31 cellular contexts compared by ENCODE assay signal in genomic region chr7:90320014-90320413, GRCh38. TPM values are rescaled to one million over a fixed set of nuclear protein-coding genes. Genes with fewer than 3 reads are reported as not detected.
DNase-seq lines count a peak whose midpoint lies in the region; ATAC-seq and TF ChIP-seq lines count a peak whose summit lies in the region.
"Had no signal": no experiment of that assay in that cellular context is flagged by ENCODE, and none has a peak within 500 bp of the region (broad histone marks: within the 10 kb centered on the region; RNA-seq: fewer than 3 reads in every experiment).

No MANE protein-coding gene starts in this region.

- TF ChIP-seq CTCF in Caco-2 (IDR thresholded peaks at IDR 0.05; ENCODE audit: insufficient read depth in 1 of 2, low read depth in 1 of 2, low read length in 1 of 2, severe bottlenecking in 1 of 2, unreplicated experiment in 1 of 2) (no peak), H9 (conservative IDR thresholded peaks at IDR 0.05) (no peak), endodermal cell (conservative IDR thresholded peaks at IDR 0.05) (no peak), neural progenitor cell (IDR thresholded peaks at IDR 0.05) (no peak)

- no peak overlapping the region for H4K91ac ChIP-seq in H9 (ENCODE audit: insufficient read length, low read depth, low read length)

- H2BK120ac ChIP-seq in H9 (ENCODE audit: low read depth, low read length, poor library complexity, severe bottlenecking), result no peak overlapping the region

- H3K9me3 Mint-ChIP-seq in Caco-2 (ENCODE audit: unreplicated experiment), result no peaks in the 10 kb centered on the region
- H3K9me3 Mint-ChIP-seq in H9, result no peaks in the 10 kb centered on the region
- H3K9me3 Mint-ChIP-seq in endodermal cell, result no peaks in the 10 kb centered on the region
- H3K9me3 Mint-ChIP-seq in neural progenitor cell, result no peaks in the 10 kb centered on the region
- H3K9me3 Mint-ChIP-seq: CD4-positive, alpha-beta T cell had no signal

- no peak overlapping the region for H3K4ac ChIP-seq in H9 (ENCODE audit: low read depth, low read length)

- H3K4me3 Mint-ChIP-seq in Caco-2 (ENCODE audit: unreplicated experiment) (peak overlapping the region; percentile 87), H9 (peak overlapping the region; percentile 59 to 79; a peak in 4 of 5 replicates), endodermal cell (peak overlapping the region; percentile 43), neural progenitor cell (peak overlapping the region; percentile 81)
- H3K4me3 Mint-ChIP-seq: CD4-positive, alpha-beta T cell had no signal

- DNase-seq in Caco-2 (no peak), H9 (no peak), endodermal cell (no peak), neural progenitor cell (ENCODE audit: low spot score) (no peak), AG08396 (ENCODE audit: low spot score) (no peak), HUDEP-2 (lab: John Stamatoyannopoulos, UW; ENCODE audit: unreplicated experiment in 76 of 76) (no peak)
- DNase-seq: AML-193; CD4-positive, alpha-beta T cell; COR-L47; DMS 273 treated with DMSO at 0.1 percent for 48 hours; DMS79 treated with DMSO at 0.1 percent for 48 hours; GF-D8; KBM-7; MV-4-11; NCI-H1105; NCI-H1436 treated with DMSO at 0.1 percent for 48 hours; NCI-H187 treated with DMSO at 0.1 percent for 48 hours; NCI-H524 treated with DMSO at 0.1 percent for 48 hours; NCI-H82; NK-92 treated with Interleukin-12 subunit alpha and Interleukin-12 subunit beta, amount 100 ng/mL, for 24 hours; PC-3; Right ventricle myocardium superior; RPMI8226 had no signal

- no peak overlapping the region for H3K27ac ChIP-seq in H9 (ENCODE audit: insufficient read length, low read depth, low read length)
- no peak overlapping the region for H3K27ac ChIP-seq in endodermal cell (ENCODE audit: low read depth, low read length)
- no peak overlapping the region for H3K27ac ChIP-seq in neural progenitor cell
- H3K27ac ChIP-seq: BLaER1 treated with 17β-estradiol and CSF1 and Interleukin-3, amounts not matched to agents 10 nM and 100 nM; SJSA1 had no signal

- no peak overlapping the region for H4K5ac ChIP-seq in H9 (ENCODE audit: insufficient read length, low read depth, low read length)

- ATAC-seq in HG03457 (IDR thresholded peaks at IDR 0.05; ENCODE audit: unreplicated experiment), result no peak
- ATAC-seq: HCT116, PC-3 had no signal

- whole genome bisulfite sequencing in H9 (ENCODE audit: extremely low coverage, insufficient read length, low lambda C conversion rate), result no CpG with 5 or more reads among the region's 7 CpGs
- WGBS in endodermal cell (ENCODE audit: insufficient coverage in 1 of 2, insufficient read length in 1 of 2), 2 experiments, result 89 to 97% methylated on average over 4 to 7 of the region's 7 CpGs

- no peak overlapping the region for H2BK5ac ChIP-seq in H9 (ENCODE audit: insufficient read length, low read length)

- peaks cover 5% of the 10 kb centered on the region for H3K23me2 ChIP-seq in H9 (ENCODE audit: insufficient read length, low read depth, low read length, poor library complexity, severe bottlenecking)

- no peaks in the 10 kb centered on the region for H4K20me1 ChIP-seq in H9 (ENCODE audit: control insufficient read depth, insufficient read depth, insufficient read length)
- H4K20me1 ChIP-seq in neural progenitor cell (ENCODE audit: low read depth), result no peaks in the 10 kb centered on the region
- H4K20me1 ChIP-seq: BLaER1 treated with 17β-estradiol and CSF1 and Interleukin-3, amounts not matched to agents 10 nM and 100 nM had no signal

- H4K8ac ChIP-seq in H9 (replicated peaks; ENCODE audit: insufficient read length, low read depth, low read length), result no peak overlapping the region

- no peak overlapping the region for H3K18ac ChIP-seq in H9 (ENCODE audit: insufficient read length, low read depth, low read length)

- H3K79me2 ChIP-seq in H9 (ENCODE audit: insufficient read depth, low read length) (no peaks in the 10 kb centered on the region), neural progenitor cell (ENCODE audit: low read depth) (no peaks in the 10 kb centered on the region)

- H3K4me2 ChIP-seq in H9 (ENCODE audit: insufficient read depth, insufficient read length, low read length) (no peak overlapping the region), neural progenitor cell (no peak overlapping the region)
- H3K4me2 ChIP-seq: BLaER1 treated with 17β-estradiol and CSF1 and Interleukin-3, amounts not matched to agents 10 nM and 100 nM had no signal

- H3K56ac ChIP-seq in H9 (ENCODE audit: insufficient read length, low read depth, low read length), result no peak overlapping the region

- CTCF ChIA-PET in Caco-2 (lab: Charles Lee), result no interaction called here

- H3K4me3 ChIP-seq in Caco-2 (ENCODE audit: low read depth, low read length) (no peak overlapping the region), endodermal cell (ENCODE audit: low read length) (no peak overlapping the region), neural progenitor cell (no peak overlapping the region)
- H3K4me3 ChIP-seq: BLaER1 treated with 17β-estradiol and CSF1 and Interleukin-3, amounts not matched to agents 10 nM and 100 nM; SJSA1 had no signal

- POLR2A ChIA-PET in Caco-2 (lab: Charles Lee), result no interaction called here

- intact Hi-C loops in Caco-2 (cut with micrococcal nuclease; ENCODE audit: unreplicated experiment), result no loop called here

- H3T11ph ChIP-seq in H9 (ENCODE audit: low read length), result no peak overlapping the region

- peaks cover 25% of the 10 kb centered on the region for H3K27me3 Mint-ChIP-seq in Caco-2 (ENCODE audit: insufficient read depth, unreplicated experiment)
- H3K27me3 Mint-ChIP-seq in H9 (ENCODE audit: low read depth), result peaks cover 66% of the 10 kb centered on the region
- H3K27me3 Mint-ChIP-seq in endodermal cell (ENCODE audit: insufficient read depth), result peaks cover 71% of the 10 kb centered on the region
- peaks cover 17% of the 10 kb centered on the region for H3K27me3 Mint-ChIP-seq in neural progenitor cell (ENCODE audit: insufficient read depth, low read depth)

- no peak overlapping the region for H3K9ac ChIP-seq in H9 (ENCODE audit: extremely low read depth, insufficient read length, low read length)
- H3K9ac ChIP-seq in endodermal cell (ENCODE audit: extremely low read depth, low read length, poor library complexity, severe bottlenecking), result no peak overlapping the region
- H3K9ac ChIP-seq in neural progenitor cell, result no peak overlapping the region
- H3K9ac ChIP-seq: BLaER1 treated with 17β-estradiol and CSF1 and Interleukin-3, amounts not matched to agents 10 nM and 100 nM had no signal

- no peaks in the 10 kb centered on the region for H3F3A ChIP-seq in neural progenitor cell (ENCODE audit: low read depth)

- H2BK15ac ChIP-seq in H9 (ENCODE audit: low read depth, low read length), result no peak overlapping the region

- H3K4me1 ChIP-seq in Caco-2 (peaks cover 8% of the 10 kb centered on the region; the same call in 1 of the 2 replicates), H9 (ENCODE audit: insufficient read depth, low read length) (no peaks in the 10 kb centered on the region), endodermal cell (ENCODE audit: control insufficient read depth, insufficient read depth, low read length) (no peaks in the 10 kb centered on the region), neural progenitor cell (no peaks in the 10 kb centered on the region)
- H3K4me1 ChIP-seq: BLaER1 treated with 17β-estradiol and CSF1 and Interleukin-3, amounts not matched to agents 10 nM and 100 nM had no signal

- no peaks in the 10 kb centered on the region for H3K79me1 ChIP-seq in H9 (ENCODE audit: insufficient read depth, low read depth, low read length, poor library complexity, severe bottlenecking)

- H3K23ac ChIP-seq in H9 (ENCODE audit: insufficient read length, low read depth, low read length), result no peak overlapping the region

- H3K36me3 Mint-ChIP-seq in Caco-2 (ENCODE audit: insufficient read depth, unreplicated experiment) (no peaks in the 10 kb centered on the region), H9 (ENCODE audit: insufficient read depth in 1 of 3, low read depth in 3 of 3) (no peaks in the 10 kb centered on the region; a peak in 1 of 7 replicates), endodermal cell (ENCODE audit: low read depth) (no peaks in the 10 kb centered on the region), neural progenitor cell (no peaks in the 10 kb centered on the region)

- H2AFZ ChIP-seq in H9 (ENCODE audit: low read length) (no peak overlapping the region), neural progenitor cell (replicated peaks) (no peak overlapping the region)

- BruUV-seq in Caco-2 (replicated peaks; lab: Mats Ljungman, UMichigan), result no TSS peak

- H2BK12ac ChIP-seq in H9 (ENCODE audit: insufficient read length, low read depth, low read length), result no peak overlapping the region

- peaks cover 7% of the 10 kb centered on the region for H3K4me1 Mint-ChIP-seq in Caco-2 (ENCODE audit: low read depth, unreplicated experiment)
- peaks cover 9% of the 10 kb centered on the region in 2 experiments for H3K4me1 Mint-ChIP-seq in H9
- peaks cover 4% of the 10 kb centered on the region for H3K4me1 Mint-ChIP-seq in endodermal cell
- H3K4me1 Mint-ChIP-seq in neural progenitor cell, result peaks cover 8% of the 10 kb centered on the region

- H3K27ac Mint-ChIP-seq in Caco-2 (ENCODE audit: unreplicated experiment), result no peak overlapping the region
- H3K27ac Mint-ChIP-seq in H9, result no peak overlapping the region
- H3K27ac Mint-ChIP-seq in endodermal cell, result no peak overlapping the region
- no peak overlapping the region for H3K27ac Mint-ChIP-seq in neural progenitor cell
- H3K27ac Mint-ChIP-seq: CD4-positive, alpha-beta T cell had no signal

- H3K36me3 ChIP-seq in Caco-2 (ENCODE audit: control insufficient read depth, insufficient read depth, low read length) (no peaks in the 10 kb centered on the region), endodermal cell (ENCODE audit: control insufficient read depth, insufficient read depth, low read length) (no peaks in the 10 kb centered on the region), neural progenitor cell (no peaks in the 10 kb centered on the region)
- H3K36me3 ChIP-seq: BLaER1 treated with 17β-estradiol and CSF1 and Interleukin-3, amounts not matched to agents 10 nM and 100 nM; SJSA1 had no signal

- H3K27me3 ChIP-seq in Caco-2 (replicated peaks; ENCODE audit: control insufficient read depth, insufficient read depth, low read length) (no peaks in the 10 kb centered on the region), H9 (ENCODE audit: insufficient read depth, low read length) (peaks cover 30% of the 10 kb centered on the region), endodermal cell (ENCODE audit: control insufficient read depth, insufficient read depth, low read length, poor library complexity, severe bottlenecking) (peaks cover 75% of the 10 kb centered on the region), neural progenitor cell (peaks cover 86% of the 10 kb centered on the region)
- H3K27me3 ChIP-seq: BLaER1 treated with 17β-estradiol and CSF1 and Interleukin-3, amounts not matched to agents 10 nM and 100 nM had no signal

- no peak overlapping the region for H2BK20ac ChIP-seq in H9 (ENCODE audit: low read depth, low read length, poor library complexity, severe bottlenecking)

- no peak overlapping the region for H3K14ac ChIP-seq in H9 (ENCODE audit: insufficient read depth, low read length)

- H3K9me3 ChIP-seq in Caco-2 (no peaks in the 10 kb centered on the region), H9 (ENCODE audit: control insufficient read depth, low read depth, low read length) (no peaks in the 10 kb centered on the region), endodermal cell (ENCODE audit: control insufficient read depth, low read length) (no peaks in the 10 kb centered on the region), neural progenitor cell (ENCODE audit: low read depth) (no peaks in the 10 kb centered on the region)
- H3K9me3 ChIP-seq: SJSA1 had no signal

- no peak overlapping the region for H2AK5ac ChIP-seq in H9 (ENCODE audit: insufficient read length, low read length)

RNA-seq across cellular contexts. Expression of gene FAM237B, which starts 1.1 kb away (rescaled TPM):
- not detected in 2 replicates for total RNA-seq in Caco-2 (2022)
- total RNA-seq in H9 (2021), result not detected in 2 replicates
- total RNA-seq in endodermal cell, result not detected
- polyA plus RNA-seq in endodermal cell (2013, experiment 1 of 2), result not detected
- not detected for polyA plus RNA-seq in endodermal cell (2013, experiment 2 of 2)
- total RNA-seq in neural progenitor cell (ENCODE audit: low replicate concordance), result not detected in 2 replicates
- total RNA-seq: CD4-positive, alpha-beta T cell; H1; LHCN-M2; MCF 10A; PC-3; Right ventricle myocardium superior; SJSA1 had no signal
- polyA plus RNA-seq: AG04450, H1 had no signal

RNA-seq across cellular contexts. Expression of gene GTPBP10, which starts 26.5 kb away (rescaled TPM):
- total RNA-seq in Caco-2 (2022) (42.7 and 45.2 TPM in 2 replicates), H9 (2021) (20.3 and 23.3 TPM in 2 replicates), endodermal cell (10 to 100 TPM; 24.5 to 26.3 TPM), neural progenitor cell (ENCODE audit: low replicate concordance) (14.5 and 29.9 TPM in 2 replicates)
- 15.7 TPM for polyA plus RNA-seq in endodermal cell (2013, experiment 1 of 2)
- 20.6 TPM for polyA plus RNA-seq in endodermal cell (2013, experiment 2 of 2)
